Comparison of ENCODE assay signal across 8 cellular contexts in the genomic region with DNA sequence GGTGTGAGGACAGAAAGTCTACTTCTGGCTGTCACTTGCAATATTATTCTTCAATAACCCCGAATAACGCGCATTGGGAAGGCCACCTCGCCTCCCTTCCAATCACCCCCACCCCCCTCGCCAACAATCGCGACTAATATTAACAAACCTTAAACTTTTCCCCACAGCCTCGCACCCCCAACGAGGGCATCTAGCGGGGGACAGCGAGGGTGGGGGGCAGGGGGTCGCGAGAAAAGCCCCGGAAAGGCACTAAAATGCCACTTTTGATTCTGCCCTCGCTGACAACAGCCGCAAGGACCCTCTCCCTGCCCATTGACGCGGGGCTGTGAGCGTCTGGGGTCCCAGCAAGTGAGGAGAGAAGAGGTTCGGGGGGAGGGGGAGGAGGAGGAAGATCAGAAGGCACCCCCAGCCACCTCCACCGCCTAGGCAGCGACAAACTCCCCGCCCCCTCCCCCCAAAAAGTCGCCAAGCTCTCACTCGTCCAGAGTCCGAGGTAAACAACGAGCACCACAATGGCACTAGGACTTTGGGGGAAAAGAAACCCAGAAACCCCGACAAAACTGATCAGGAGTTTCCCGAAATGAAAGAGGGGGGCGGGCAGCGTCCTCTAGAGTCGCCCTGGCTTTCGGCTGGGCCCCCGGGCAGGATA. TPM values are rescaled to one million over a fixed set of nuclear protein-coding genes. Genes with fewer than 3 reads are reported as not detected.
DNase-seq lines count a peak whose midpoint lies in the region; ATAC-seq and TF ChIP-seq lines count a peak whose summit lies in the region.

No MANE protein-coding gene starts in this region.

- H4K20me1 ChIP-seq in DOHH2 (ENCODE audit: control insufficient read depth, insufficient read depth, low read depth, low read length), result peaks cover 4% of the 10 kb centered on the region; the same call in 1 of the 2 replicates

- in situ Hi-C loops in brain microvascular endothelial cell (cut with HindIII; ENCODE audit: low pct_ligation_motif_present, low sequenced_read_pairs), result no loop called here

- H3K9me2 ChIP-seq in DOHH2 (replicated peaks; ENCODE audit: control insufficient read depth, low read length), result no peaks in the 10 kb centered on the region

- H3K4me1 ChIP-seq in DOHH2 (ENCODE audit: control insufficient read depth, low read length), result peaks cover 21% of the 10 kb centered on the region
- H3K4me1 ChIP-seq in suprapubic skin, result peaks cover 27% of the 10 kb centered on the region

- H3K4me2 ChIP-seq in DOHH2 (ENCODE audit: low read length), result peak overlapping the region; percentile 99

- H3K36me3 ChIP-seq in DOHH2 (ENCODE audit: control insufficient read depth, low read length), result no peaks in the 10 kb centered on the region
- no peaks in the 10 kb centered on the region for H3K36me3 ChIP-seq in brain microvascular endothelial cell (replicated peaks)
- H3K36me3 ChIP-seq in suprapubic skin, result peaks cover 2% of the 10 kb centered on the region

- H3F3A ChIP-seq in DOHH2 (ENCODE audit: control insufficient read depth, insufficient read depth), result peaks cover 16% of the 10 kb centered on the region

- H3K79me2 ChIP-seq in DOHH2 (ENCODE audit: control insufficient read depth, low read length), result no peaks in the 10 kb centered on the region

- no peak for TF ChIP-seq POLR2A in suprapubic skin (IDR thresholded peaks at IDR 0.05)

- H3K9me3 ChIP-seq in DOHH2 (ENCODE audit: control insufficient read depth, insufficient read depth, low read length) (no peaks in the 10 kb centered on the region), suprapubic skin (no peaks in the 10 kb centered on the region)

- 1% methylated on average over 34 of the region's 34 CpGs for WGBS in suprapubic skin

- H3K4me3 ChIP-seq in DOHH2 (ENCODE audit: low read length) (peak overlapping the region; percentile 91), brain microvascular endothelial cell (ENCODE audit: low read depth, low read length) (peak overlapping the region; percentile 75), suprapubic skin (peak overlapping the region; percentile 75)

- H3K27me3 ChIP-seq in DOHH2 (ENCODE audit: control insufficient read depth, low read length) (peaks cover 56% of the 10 kb centered on the region), brain microvascular endothelial cell (replicated peaks) (no peaks in the 10 kb centered on the region), suprapubic skin (no peaks in the 10 kb centered on the region)

- H3K27ac ChIP-seq in DOHH2 (ENCODE audit: low read depth, low read length) (no peak overlapping the region; the same call in 1 of the 2 replicates), brain microvascular endothelial cell (no peak overlapping the region), suprapubic skin (peak overlapping the region; percentile 85)

- DNase-seq in HuH-7.5 (ENCODE audit: low spot score) (peak; percentile 28), brain microvascular endothelial cell (no peak), left lobe of liver (ENCODE audit: low spot score) (peak; percentile 46), suprapubic skin (ENCODE audit: low spot score in 2 of 2) (peak in 1 of 2 donors; percentile 55), epidermal melanocyte (ENCODE audit: insufficient read length, low spot score) (no peak)

- TF ChIP-seq EP300 in suprapubic skin (IDR thresholded peaks at IDR 0.05), result no peak

- TF ChIP-seq CTCF in DOHH2 (IDR thresholded peaks at IDR 0.05; ENCODE audit: low read depth, low read length, poor library complexity, severe bottlenecking) (no peak), brain microvascular endothelial cell (IDR thresholded peaks at IDR 0.05; ENCODE audit: low read depth, low read length, missing control alignments) (no peak), suprapubic skin (IDR thresholded peaks at IDR 0.05) (no peak)

- ATAC-seq in left lobe of liver, result peak; percentile 49
- no peak for ATAC-seq in HG03196 (IDR thresholded peaks at IDR 0.05; ENCODE audit: unreplicated experiment)
- ATAC-seq in GM21723 (IDR thresholded peaks at IDR 0.05; ENCODE audit: unreplicated experiment), result no peak

RNA-seq across cellular contexts. Expression of a gene that starts 0.8 kb away (rescaled TPM):
- 12.0 TPM for total RNA-seq in left lobe of liver
- total RNA-seq in suprapubic skin, result 10 to 100 TPM; 27.2 to 68.1 (median 34.6) TPM

Comparison
In these comparisons a context has a peak if more than half of its experiments do, and no peak if none do; other contexts are left out.
1. DNase-seq: peak in HuH-7.5 (single experiment) and left lobe of liver (single experiment); none in brain microvascular endothelial cell (single experiment) and epidermal melanocyte (single experiment).
2. Peak in every context shown above with its lines, with median percentiles within 50 percentile points of each other: H3K4me3 ChIP-seq.